ENCODE assay signal across 1 cellular context in the genomic region with DNA sequence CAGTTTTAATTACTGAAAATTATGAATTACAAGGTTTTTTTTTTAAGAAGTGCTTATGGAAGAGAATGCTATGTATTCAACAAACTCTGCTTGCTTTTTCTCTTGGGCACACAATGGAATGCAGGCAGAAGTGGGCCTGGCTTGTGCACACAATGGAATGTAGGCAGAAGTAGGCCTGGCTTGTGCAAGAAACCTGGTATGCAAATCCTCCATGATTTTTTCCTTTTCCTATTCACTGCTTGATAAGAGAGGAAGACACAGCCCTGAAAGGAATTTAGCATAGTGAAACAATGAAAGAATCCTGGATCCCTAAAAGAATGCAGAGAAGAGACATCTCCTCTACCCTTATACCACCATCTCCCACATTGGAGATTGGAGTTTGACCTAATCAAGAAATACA.
TF ChIP-seq lines count a peak whose summit lies in the region.

No MANE protein-coding gene starts in this region.

TF ChIP-seq in H1, 55 proteins besides CTCF, POLR2A, EP300 and RAD21 (continued from another document):
- TF ChIP-seq TEAD4 (IDR thresholded peaks at IDR 0.05; ENCODE audit: low read depth, low read length) (peak; percentile 67), KDM5A (IDR thresholded peaks at IDR 0.05; ENCODE audit: low read length) (no peak)
